In the genomic region with DNA sequence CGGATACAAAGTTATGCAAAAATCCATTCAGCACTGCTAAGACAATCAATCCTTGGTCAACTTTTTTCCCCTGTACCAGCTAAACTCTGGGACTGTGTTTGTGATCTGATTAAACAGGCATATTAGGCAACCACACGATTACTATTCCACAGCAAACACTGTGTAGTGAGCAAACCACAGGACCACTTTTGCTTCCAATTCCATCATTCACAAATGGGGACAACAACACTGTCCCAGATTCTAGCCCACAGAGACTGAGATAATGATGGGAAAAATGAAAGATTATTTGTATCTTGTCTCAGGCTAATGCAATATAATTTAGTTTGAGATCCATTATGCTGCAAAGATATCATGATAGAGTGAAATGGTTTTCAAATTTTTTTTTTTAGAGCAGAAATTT, we compare ENCODE assay signal across 14 cellular contexts.
DNase-seq lines count a peak whose midpoint lies in the region; ATAC-seq and TF ChIP-seq lines count a peak whose summit lies in the region.
"Had no signal": no experiment of that assay in that cellular context is flagged by ENCODE, and none has a peak within 500 bp of the region (broad histone marks: within the 10 kb centered on the region; RNA-seq: fewer than 3 reads in every experiment).

No MANE protein-coding gene starts in this region.

- in situ Hi-C loops in G401 (cut with HindIII; ENCODE audit: low sequenced_read_pairs), result no loop called here

- H3K27ac Mint-ChIP-seq in stimulated activated effector memory CD8-positive, alpha-beta T cell treated with anti-CD3 and anti-CD28 coated beads, Interleukin-12 subunit alpha, Interleukin-12 subunit beta, amount 100 ng/mL, for 72 hours, result no peak overlapping the region
- H3K27ac Mint-ChIP-seq: GM23338 had no signal

- peaks cover 12% of the 10 kb centered on the region for H3K36me3 Mint-ChIP-seq in stimulated activated effector memory CD8-positive, alpha-beta T cell treated with anti-CD3 and anti-CD28 coated beads, Interleukin-12 subunit alpha, Interleukin-12 subunit beta, amount 100 ng/mL, for 72 hours

- DNase-seq in G401 (ENCODE audit: low spot score), result peak; percentile 56
- no peak for DNase-seq in left lobe of liver (ENCODE audit: low spot score)
- no peak for DNase-seq in sciatic nerve (ENCODE audit: low spot score)
- no peak for DNase-seq in retina
- DNase-seq in stimulated activated effector memory CD8-positive, alpha-beta T cell treated with anti-CD3 and anti-CD28 coated beads, Interleukin-12 subunit alpha, Interleukin-12 subunit beta, amount 100 ng/mL, for 72 hours (ENCODE audit: low spot score in 2 of 2), result no peak
- no peak for DNase-seq in stimulated activated CD4-positive, alpha-beta T cell treated with anti-CD3 and anti-CD28 coated beads, Interleukin-15, amount 100 ng/mL, for 24 hours
- DNase-seq: AML-193; CD4-positive, alpha-beta T cell; DMS79; GF-D8; HCEC 1CT had no signal

- no peaks in the 10 kb centered on the region for H3K9me3 Mint-ChIP-seq in stimulated activated effector memory CD8-positive, alpha-beta T cell treated with anti-CD3 and anti-CD28 coated beads, Interleukin-12 subunit alpha, Interleukin-12 subunit beta, amount 100 ng/mL, for 72 hours
- H3K9me3 Mint-ChIP-seq: CD4-positive, alpha-beta T cell; GM23338 had no signal

- peak; percentile 41; the same call in 1 of the 3 replicates for ATAC-seq in SK-N-SH treated with all-trans-retinoic acid at 6 μM for 48 hours
- ATAC-seq in left lobe of liver, result peak; percentile 91
- peak; percentile 65 for ATAC-seq in sciatic nerve
- no peak for ATAC-seq in stimulated activated effector memory CD8-positive, alpha-beta T cell treated with anti-CD3 and anti-CD28 coated beads, Interleukin-12 subunit alpha, Interleukin-12 subunit beta, amount 100 ng/mL, for 72 hours
- ATAC-seq: A549, GM23338 had no signal

- intact Hi-C loops in sciatic nerve (cut with DNase I), result no loop called here

- no peak overlapping the region for H3K4me3 Mint-ChIP-seq in stimulated activated effector memory CD8-positive, alpha-beta T cell treated with anti-CD3 and anti-CD28 coated beads, Interleukin-12 subunit alpha, Interleukin-12 subunit beta, amount 100 ng/mL, for 72 hours
- H3K4me3 Mint-ChIP-seq: CD4-positive, alpha-beta T cell; GM23338 had no signal

- peaks cover 15% of the 10 kb centered on the region for H3K4me1 Mint-ChIP-seq in stimulated activated effector memory CD8-positive, alpha-beta T cell treated with anti-CD3 and anti-CD28 coated beads, Interleukin-12 subunit alpha, Interleukin-12 subunit beta, amount 100 ng/mL, for 72 hours
- H3K4me1 Mint-ChIP-seq: GM23338 had no signal

TF ChIP-seq in SK-N-SH treated with all-trans-retinoic acid at 6 μM for 48 hours, 23 proteins besides CTCF, POLR2A, EP300 and RAD21 (continues in another document):
- no peak for TF ChIP-seq ESRRG (CRISPR knock-in tag; IDR thresholded peaks at IDR 0.05)
- TF ChIP-seq SNAI2 (CRISPR knock-in tag; IDR thresholded peaks at IDR 0.05), result peak; percentile 73
- TF ChIP-seq, protein P1, sequence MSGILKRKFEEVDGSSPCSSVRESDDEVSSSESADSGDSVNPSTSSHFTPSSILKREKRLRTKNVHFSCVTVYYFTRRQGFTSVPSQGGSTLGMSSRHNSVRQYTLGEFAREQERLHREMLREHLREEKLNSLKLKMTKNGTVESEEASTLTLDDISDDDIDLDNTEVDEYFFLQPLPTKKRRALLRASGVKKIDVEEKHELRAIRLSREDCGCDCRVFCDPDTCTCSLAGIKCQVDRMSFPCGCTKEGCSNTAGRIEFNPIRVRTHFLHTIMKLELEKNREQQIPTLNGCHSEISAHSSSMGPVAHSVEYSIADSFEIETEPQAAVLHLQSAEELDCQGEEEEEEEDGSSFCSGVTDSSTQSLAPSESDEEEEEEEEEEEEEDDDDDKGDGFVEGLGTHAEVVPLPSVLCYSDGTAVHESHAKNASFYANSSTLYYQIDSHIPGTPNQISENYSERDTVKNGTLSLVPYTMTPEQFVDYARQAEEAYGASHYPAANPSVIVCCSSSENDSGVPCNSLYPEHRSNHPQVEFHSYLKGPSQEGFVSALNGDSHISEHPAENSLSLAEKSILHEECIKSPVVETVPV (CRISPR knock-in tag; IDR thresholded peaks at IDR 0.05), result peak; percentile 85
- TF ChIP-seq ZFP3 (CRISPR knock-in tag; IDR thresholded peaks at IDR 0.05), result peak; percentile 16; the same call in 1 of the 2 replicates
- TF ChIP-seq PPARA (CRISPR knock-in tag; IDR thresholded peaks at IDR 0.05; ENCODE audit: borderline replicate concordance), result no peak
- no peak for TF ChIP-seq CSDC2 (CRISPR knock-in tag; IDR thresholded peaks at IDR 0.05)
- TF ChIP-seq ZNF70 (CRISPR knock-in tag; IDR thresholded peaks at IDR 0.05), result peak; percentile 34; the same call in 1 of the 2 replicates
- TF ChIP-seq TOX (CRISPR knock-in tag; IDR thresholded peaks at IDR 0.05; ENCODE audit: borderline replicate concordance), result no peak
- peak; percentile 46; the same call in 1 of the 2 replicates for TF ChIP-seq GLIS3 (CRISPR knock-in tag; IDR thresholded peaks at IDR 0.05)
- no peak for TF ChIP-seq OSR1 (CRISPR knock-in tag; IDR thresholded peaks at IDR 0.05)
- TF ChIP-seq TCF4 (CRISPR knock-in tag; IDR thresholded peaks at IDR 0.05; ENCODE audit: borderline replicate concordance), result peak; percentile 86
- TF ChIP-seq ISL1 (CRISPR knock-in tag; IDR thresholded peaks at IDR 0.05), result peak; percentile 98
- TF ChIP-seq, protein P2, sequence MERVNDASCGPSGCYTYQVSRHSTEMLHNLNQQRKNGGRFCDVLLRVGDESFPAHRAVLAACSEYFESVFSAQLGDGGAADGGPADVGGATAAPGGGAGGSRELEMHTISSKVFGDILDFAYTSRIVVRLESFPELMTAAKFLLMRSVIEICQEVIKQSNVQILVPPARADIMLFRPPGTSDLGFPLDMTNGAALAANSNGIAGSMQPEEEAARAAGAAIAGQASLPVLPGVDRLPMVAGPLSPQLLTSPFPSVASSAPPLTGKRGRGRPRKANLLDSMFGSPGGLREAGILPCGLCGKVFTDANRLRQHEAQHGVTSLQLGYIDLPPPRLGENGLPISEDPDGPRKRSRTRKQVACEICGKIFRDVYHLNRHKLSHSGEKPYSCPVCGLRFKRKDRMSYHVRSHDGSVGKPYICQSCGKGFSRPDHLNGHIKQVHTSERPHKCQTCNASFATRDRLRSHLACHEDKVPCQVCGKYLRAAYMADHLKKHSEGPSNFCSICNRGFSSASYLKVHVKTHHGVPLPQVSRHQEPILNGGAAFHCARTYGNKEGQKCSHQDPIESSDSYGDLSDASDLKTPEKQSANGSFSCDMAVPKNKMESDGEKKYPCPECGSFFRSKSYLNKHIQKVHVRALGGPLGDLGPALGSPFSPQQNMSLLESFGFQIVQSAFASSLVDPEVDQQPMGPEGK (CRISPR knock-in tag; IDR thresholded peaks at IDR 0.05; ENCODE audit: borderline replicate concordance), result no peak
- no peak for TF ChIP-seq ZC3H10 (CRISPR knock-in tag; IDR thresholded peaks at IDR 0.05)
- peak; percentile 48; the same call in 1 of the 2 replicates for TF ChIP-seq ZNF8 (CRISPR knock-in tag; IDR thresholded peaks at IDR 0.05)
- no peak for TF ChIP-seq RARB (CRISPR knock-in tag; IDR thresholded peaks at IDR 0.05)
- TF ChIP-seq, protein P3, sequence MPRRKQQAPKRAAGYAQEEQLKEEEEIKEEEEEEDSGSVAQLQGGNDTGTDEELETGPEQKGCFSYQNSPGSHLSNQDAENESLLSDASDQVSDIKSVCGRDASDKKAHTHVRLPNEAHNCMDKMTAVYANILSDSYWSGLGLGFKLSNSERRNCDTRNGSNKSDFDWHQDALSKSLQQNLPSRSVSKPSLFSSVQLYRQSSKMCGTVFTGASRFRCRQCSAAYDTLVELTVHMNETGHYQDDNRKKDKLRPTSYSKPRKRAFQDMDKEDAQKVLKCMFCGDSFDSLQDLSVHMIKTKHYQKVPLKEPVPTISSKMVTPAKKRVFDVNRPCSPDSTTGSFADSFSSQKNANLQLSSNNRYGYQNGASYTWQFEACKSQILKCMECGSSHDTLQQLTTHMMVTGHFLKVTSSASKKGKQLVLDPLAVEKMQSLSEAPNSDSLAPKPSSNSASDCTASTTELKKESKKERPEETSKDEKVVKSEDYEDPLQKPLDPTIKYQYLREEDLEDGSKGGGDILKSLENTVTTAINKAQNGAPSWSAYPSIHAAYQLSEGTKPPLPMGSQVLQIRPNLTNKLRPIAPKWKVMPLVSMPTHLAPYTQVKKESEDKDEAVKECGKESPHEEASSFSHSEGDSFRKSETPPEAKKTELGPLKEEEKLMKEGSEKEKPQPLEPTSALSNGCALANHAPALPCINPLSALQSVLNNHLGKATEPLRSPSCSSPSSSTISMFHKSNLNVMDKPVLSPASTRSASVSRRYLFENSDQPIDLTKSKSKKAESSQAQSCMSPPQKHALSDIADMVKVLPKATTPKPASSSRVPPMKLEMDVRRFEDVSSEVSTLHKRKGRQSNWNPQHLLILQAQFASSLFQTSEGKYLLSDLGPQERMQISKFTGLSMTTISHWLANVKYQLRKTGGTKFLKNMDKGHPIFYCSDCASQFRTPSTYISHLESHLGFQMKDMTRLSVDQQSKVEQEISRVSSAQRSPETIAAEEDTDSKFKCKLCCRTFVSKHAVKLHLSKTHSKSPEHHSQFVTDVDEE (CRISPR knock-in tag; IDR thresholded peaks at IDR 0.05), result peak; percentile 95
- TF ChIP-seq, protein P4, sequence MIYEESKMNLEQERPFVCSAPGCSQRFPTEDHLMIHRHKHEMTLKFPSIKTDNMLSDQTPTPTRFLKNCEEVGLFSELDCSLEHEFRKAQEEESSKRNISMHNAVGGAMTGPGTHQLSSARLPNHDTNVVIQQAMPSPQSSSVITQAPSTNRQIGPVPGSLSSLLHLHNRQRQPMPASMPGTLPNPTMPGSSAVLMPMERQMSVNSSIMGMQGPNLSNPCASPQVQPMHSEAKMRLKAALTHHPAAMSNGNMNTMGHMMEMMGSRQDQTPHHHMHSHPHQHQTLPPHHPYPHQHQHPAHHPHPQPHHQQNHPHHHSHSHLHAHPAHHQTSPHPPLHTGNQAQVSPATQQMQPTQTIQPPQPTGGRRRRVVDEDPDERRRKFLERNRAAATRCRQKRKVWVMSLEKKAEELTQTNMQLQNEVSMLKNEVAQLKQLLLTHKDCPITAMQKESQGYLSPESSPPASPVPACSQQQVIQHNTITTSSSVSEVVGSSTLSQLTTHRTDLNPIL (CRISPR knock-in tag; IDR thresholded peaks at IDR 0.05; ENCODE audit: low read depth), result peak; percentile 51; the same call in 1 of the 2 replicates
